ENCODE assay signal across 15 cellular contexts in the genomic region with DNA sequence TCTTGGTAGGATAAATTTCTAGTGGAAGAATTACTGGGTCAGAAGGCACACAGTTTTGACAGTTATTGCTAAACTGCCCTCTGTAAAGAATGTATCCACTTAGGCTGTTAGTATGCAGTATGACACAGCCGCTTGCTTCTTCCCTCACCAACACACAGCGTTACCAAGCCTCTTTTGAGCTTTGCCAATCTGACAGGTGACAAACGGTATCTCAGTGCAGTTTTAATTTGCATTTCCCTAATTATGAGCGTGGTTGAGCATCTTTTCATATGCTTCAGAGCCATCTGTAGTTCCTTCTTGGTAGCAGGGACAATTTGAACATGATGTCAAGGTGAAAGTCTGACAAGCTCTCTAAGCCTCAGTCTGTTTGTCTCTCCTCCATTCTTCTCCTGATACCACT. TPM values are rescaled to one million over a fixed set of nuclear protein-coding genes. Genes with fewer than 3 reads are reported as not detected.
A peak's percentile ranks its signal among the peaks of the same experiment; 100 is the strongest.
DNase-seq lines count a peak whose midpoint lies in the region; ATAC-seq and TF ChIP-seq lines count a peak whose summit lies in the region.
"Had no signal": no experiment of that assay in that cellular context is flagged by ENCODE, and none has a peak within 500 bp of the region (broad histone marks: within the 10 kb centered on the region; RNA-seq: fewer than 3 reads in every experiment).

No MANE protein-coding gene starts in this region.

- CTCF ChIA-PET in activated B cell treated with CpG ODN at 0.5 μM for 24 hours (lab: Charles Lee) (no interaction called here), MCF 10A (lab: Yijun Ruan, JAX) (interaction anchor here (0.9 kb wide), 1 partner anchor 11 kb away, joined by 3 read pairs; no protein-coding TSS in a partner anchor)

- peak; percentile 45 for ATAC-seq in activated B cell treated with CpG ODN at 0.5 μM for 24 hours (ENCODE audit: low read depth)
- ATAC-seq in memory B cell (ENCODE audit: low read depth): peak; percentile 73
- ATAC-seq: A549; CD8-positive, alpha-beta T cell; GM12878; GM23338 had no signal

- peaks cover 12% of the 10 kb centered on the region for H3K4me1 Mint-ChIP-seq in activated B cell treated with CpG ODN at 0.5 μM for 24 hours
- peaks cover 12% of the 10 kb centered on the region for H3K4me1 Mint-ChIP-seq in memory B cell
- H3K4me1 Mint-ChIP-seq in MCF 10A (ENCODE audit: insufficient read depth, unreplicated experiment): no peaks in the 10 kb centered on the region
- H3K4me1 Mint-ChIP-seq: CD14-positive monocyte had no signal

- DNase-seq in NAMALWA (ENCODE audit: low spot score) (peak; percentile 60), activated B cell treated with CpG ODN at 0.5 μM for 24 hours (no peak), memory B cell (ENCODE audit: low spot score in 2 of 2) (no peak), NCI-H1105 treated with DMSO at 0.1 percent for 48 hours (lab: John Stamatoyannopoulos, UW) (no peak), MCF 10A (ENCODE audit: unreplicated experiment) (no peak), NCI-H1105 (lab: John Stamatoyannopoulos, UW) (no peak), cerebellum (ENCODE audit: low spot score) (no peak)
- DNase-seq: CD8-positive, alpha-beta T cell; COR-L47; DMS153; H9 had no signal

- TF ChIP-seq CTCF in activated B cell treated with CpG ODN at 0.5 μM for 24 hours (IDR thresholded peaks at IDR 0.05) (no peak), MCF 10A (IDR thresholded peaks at IDR 0.05; ENCODE audit: unreplicated experiment) (no peak)

- POLR2A ChIA-PET in activated B cell treated with CpG ODN at 0.5 μM for 24 hours (lab: Charles Lee) (interaction anchor here (1.2 kb wide), 1 partner anchor 19 kb away, joined by 3 read pairs; no protein-coding TSS in a partner anchor), MCF 10A (lab: Yijun Ruan, JAX) (interaction anchor here (0.7 kb wide), 2 partner anchors 32 to 1190 kb away, joined by 3 to 4 read pairs; no protein-coding TSS in a partner anchor)

- H3K36me3 Mint-ChIP-seq in activated B cell treated with CpG ODN at 0.5 μM for 24 hours (ENCODE audit: low read depth) (peaks cover 8% of the 10 kb centered on the region), memory B cell (peaks cover 11% of the 10 kb centered on the region), MCF 10A (ENCODE audit: insufficient read depth, unreplicated experiment) (no peaks in the 10 kb centered on the region)
- H3K36me3 Mint-ChIP-seq: CD14-positive monocyte had no signal

- intact Hi-C loops in activated B cell treated with CpG ODN at 0.5 μM for 24 hours (cut with micrococcal nuclease): no loop called here
- intact Hi-C loops in MCF 10A (cut with micrococcal nuclease): no loop called here

- H3K4me3 Mint-ChIP-seq in activated B cell treated with CpG ODN at 0.5 μM for 24 hours (no peak overlapping the region), memory B cell (no peak overlapping the region), MCF 10A (ENCODE audit: unreplicated experiment) (no peak overlapping the region)
- H3K4me3 Mint-ChIP-seq: CD14-positive monocyte; CD8-positive, alpha-beta T cell; GM23338; H9 had no signal

- no peaks in the 10 kb centered on the region for H3K27me3 Mint-ChIP-seq in activated B cell treated with CpG ODN at 0.5 μM for 24 hours
- no peaks in the 10 kb centered on the region for H3K27me3 Mint-ChIP-seq in memory B cell
- no peaks in the 10 kb centered on the region for H3K27me3 Mint-ChIP-seq in MCF 10A (ENCODE audit: insufficient read depth, unreplicated experiment)

- H3K27ac Mint-ChIP-seq in activated B cell treated with CpG ODN at 0.5 μM for 24 hours (no peak overlapping the region), memory B cell (peak overlapping the region; percentile 75), MCF 10A (ENCODE audit: low read depth, unreplicated experiment) (no peak overlapping the region)
- H3K27ac Mint-ChIP-seq: CD14-positive monocyte; CD8-positive, alpha-beta T cell; GM23338; H9 had no signal

- H3K9me3 Mint-ChIP-seq in activated B cell treated with CpG ODN at 0.5 μM for 24 hours (no peaks in the 10 kb centered on the region), memory B cell (peaks cover 2% of the 10 kb centered on the region), MCF 10A (ENCODE audit: unreplicated experiment) (no peaks in the 10 kb centered on the region)
- H3K9me3 Mint-ChIP-seq: CD8-positive, alpha-beta T cell; GM23338; H9 had no signal

- no TSS peak for BruUV-seq in MCF 10A (replicated peaks; lab: Mats Ljungman, UMichigan)

RNA-seq across cellular contexts. Expression of a gene that starts 42.8 kb away (rescaled TPM):
- total RNA-seq in activated B cell treated with CpG ODN at 0.5 μM for 24 hours: 2.6 and 4.7 TPM in 2 replicates
- total RNA-seq in MCF 10A (2022): 2.6 and 3.0 TPM in 2 replicates
- 2.0 TPM for total RNA-seq in cerebellum
- total RNA-seq: GM12878 had no signal
